14 cellular contexts compared by ENCODE assay signal in genomic region chr6:49826743-49827406, GRCh38. TPM values are rescaled to one million over a fixed set of nuclear protein-coding genes. Genes with fewer than 3 reads are reported as not detected.
DNase-seq lines count a peak whose midpoint lies in the region; ATAC-seq and TF ChIP-seq lines count a peak whose summit lies in the region.
"Had no signal": no experiment of that assay in that cellular context is flagged by ENCODE, and none has a peak within 500 bp of the region (broad histone marks: within the 10 kb centered on the region; RNA-seq: fewer than 3 reads in every experiment).

No MANE protein-coding gene starts in this region.

- no peaks in the 10 kb centered on the region for H3K79me2 ChIP-seq in PC-9 (ENCODE audit: low read depth)

- no peaks in the 10 kb centered on the region for H4K20me1 ChIP-seq in PC-9 (ENCODE audit: insufficient read depth)

- no peaks in the 10 kb centered on the region for H3F3A ChIP-seq in PC-9 (ENCODE audit: insufficient read depth, low read depth)

- in situ Hi-C loops in GM13976 (cut with MboI; ENCODE audit: low sequenced_read_pairs, unreplicated experiment): no loop called here

- no TSS peak for BruUV-seq in PC-9 (replicated peaks; lab: Mats Ljungman, UMichigan)
- BruUV-seq in A673 (replicated peaks; lab: Mats Ljungman, UMichigan): no TSS peak

- H3K4me3 ChIP-seq in PC-9 (no peak overlapping the region), A673 (ENCODE audit: low read depth, low read length, poor library complexity, severe bottlenecking) (no peak overlapping the region)
- H3K4me3 ChIP-seq: upper lobe of left lung had no signal

- H3K9me3 ChIP-seq in PC-9 (ENCODE audit: insufficient read depth, low read depth): no peaks in the 10 kb centered on the region
- no peaks in the 10 kb centered on the region for H3K9me3 ChIP-seq in A673 (ENCODE audit: low read depth, low read length, poor library complexity, severe bottlenecking)
- H3K9me3 ChIP-seq: upper lobe of left lung had no signal

- ATAC-seq in GM18517 (IDR thresholded peaks at IDR 0.05; ENCODE audit: unreplicated experiment) (peak; percentile 99), GM21526 (IDR thresholded peaks at IDR 0.05; ENCODE audit: low FRiP score, unreplicated experiment) (peak; percentile 88), HG03095 (IDR thresholded peaks at IDR 0.05; ENCODE audit: unreplicated experiment) (peak; percentile 99)

- H2AFZ ChIP-seq in PC-9: no peak overlapping the region

- H3K36me3 ChIP-seq in PC-9 (ENCODE audit: low read depth) (no peaks in the 10 kb centered on the region), A673 (ENCODE audit: insufficient read depth, low read length, poor library complexity, severe bottlenecking) (no peaks in the 10 kb centered on the region)
- H3K36me3 ChIP-seq: upper lobe of left lung had no signal

- H3K27ac ChIP-seq in PC-9: no peak overlapping the region
- H3K27ac ChIP-seq in A673 (ENCODE audit: low read depth, low read length, poor library complexity, severe bottlenecking): no peak overlapping the region
- H3K27ac ChIP-seq: upper lobe of left lung had no signal

- DNase-seq in PC-9 (no peak), GM13976 (ENCODE audit: low spot score) (no peak), DMS 273 treated with DMSO at 0.1 percent for 48 hours (lab: John Stamatoyannopoulos, UW) (no peak), A673 (ENCODE audit: low spot score) (no peak)
- DNase-seq in activated CD4-positive, alpha-beta T cell treated with anti-CD3 and anti-CD28 coated beads, Interleukin-2, amount 50 U/mL, for 1 hour: no peak
- DNase-seq: anterior cingulate cortex, NCI-H146, upper lobe of left lung had no signal

- POLR2A ChIA-PET in PC-9 (lab: Charles Lee; ENCODE audit: unreplicated experiment) (no interaction called here), A673 (lab: Charles Lee; ENCODE audit: low non-redundant PET) (no interaction called here)

- CTCF ChIA-PET in PC-9 (lab: Charles Lee) (no interaction called here), A673 (lab: Charles Lee) (no interaction called here)

- TF ChIP-seq CTCF in PC-9 (conservative IDR thresholded peaks at IDR 0.05) (no peak), GM13976 (IDR thresholded peaks at IDR 0.05; ENCODE audit: borderline replicate concordance, control extremely low read depth, extremely low read depth, insufficient read depth, missing control alignments) (no peak), A673 (conservative IDR thresholded peaks at IDR 0.05; ENCODE audit: low read depth, low read length) (no peak)

- no peaks in the 10 kb centered on the region for H3K4me1 ChIP-seq in PC-9 (replicated peaks; ENCODE audit: insufficient read depth)
- no peaks in the 10 kb centered on the region for H3K4me1 ChIP-seq in A673 (ENCODE audit: insufficient read depth, low read length, poor library complexity, severe bottlenecking)
- H3K4me1 ChIP-seq: upper lobe of left lung had no signal

- peak overlapping the region; percentile 32 for H3K4me2 ChIP-seq in PC-9

- H3K27me3 ChIP-seq in PC-9 (ENCODE audit: insufficient read depth, low read depth) (no peaks in the 10 kb centered on the region), A673 (replicated peaks; ENCODE audit: insufficient read depth, low read depth, low read length, poor library complexity) (peaks cover 3% of the 10 kb centered on the region)
- H3K27me3 ChIP-seq: upper lobe of left lung had no signal

- no peaks in the 10 kb centered on the region for H3K9me2 ChIP-seq in PC-9 (ENCODE audit: insufficient read depth)

- intact Hi-C loops in PC-9 (cut with micrococcal nuclease; ENCODE audit: unreplicated experiment): no loop called here
- intact Hi-C loops in A673 (cut with micrococcal nuclease; ENCODE audit: unreplicated experiment): no loop called here

RNA-seq across cellular contexts. Expression of gene CRISP1, which starts 39.5 kb away (rescaled TPM):
- total RNA-seq in PC-9 (2021): not detected in 2 replicates
- total RNA-seq in A673 (2021): not detected in 2 replicates
- total RNA-seq: epithelial cell of proximal tubule, kidney epithelial cell, osteoblast, upper lobe of left lung had no signal

RNA-seq across cellular contexts. Expression of gene PGK2, which starts 39.8 kb away (rescaled TPM):
- total RNA-seq in PC-9 (2021) (not detected in 2 replicates), A673 (2021) (not detected in 2 replicates)
- total RNA-seq: epithelial cell of proximal tubule, kidney epithelial cell, osteoblast, upper lobe of left lung had no signal
